ENCODE assay signal across 14 cellular contexts in the genomic region with DNA sequence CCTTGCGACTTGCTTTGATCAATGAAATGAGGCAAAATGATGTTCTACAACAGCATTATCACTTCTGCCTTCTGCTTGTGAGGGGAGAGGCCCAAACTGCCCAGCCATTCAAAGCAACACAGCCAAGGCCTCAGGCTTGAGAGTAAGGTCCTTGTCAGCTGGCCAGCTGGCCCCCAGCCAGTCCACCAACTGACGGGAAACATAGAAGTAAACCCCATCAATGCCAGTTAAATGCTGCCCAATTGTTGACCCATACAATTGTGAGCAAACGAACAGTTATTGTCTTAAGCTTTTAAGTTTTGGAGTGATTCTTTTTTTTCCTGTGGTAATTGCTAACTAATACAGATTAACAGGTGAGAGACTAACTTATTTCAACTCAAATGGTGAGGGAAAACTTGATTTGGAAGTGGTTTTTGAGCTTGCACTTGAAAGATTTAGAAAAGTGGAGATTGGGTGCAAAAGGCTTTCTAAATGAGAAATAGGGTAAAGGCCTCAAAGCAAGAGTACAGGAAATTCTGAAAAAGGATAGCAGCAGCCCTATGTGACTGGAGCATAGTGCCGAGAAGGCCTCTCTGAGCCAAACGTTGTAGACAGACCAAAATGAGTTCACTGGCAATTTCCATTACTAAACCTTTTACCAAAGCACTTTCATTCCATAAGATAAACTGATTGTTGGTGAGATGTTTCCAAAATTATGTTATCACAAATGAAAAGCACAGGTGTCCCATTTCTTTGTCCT.
DNase-seq lines count a peak whose midpoint lies in the region; ATAC-seq, FAIRE-seq and TF ChIP-seq lines count a peak whose summit lies in the region.
"Had no signal": no experiment of that assay in that cellular context is flagged by ENCODE, and none has a peak within 500 bp of the region (broad histone marks: within the 10 kb centered on the region; RNA-seq: fewer than 3 reads in every experiment).

No MANE protein-coding gene starts in this region.

- CTCF ChIA-PET in PC-3 (lab: Charles Lee), result no interaction called here

- POLR2A ChIA-PET in PC-3 (lab: Charles Lee; ENCODE audit: unreplicated experiment), result no interaction called here

- ATAC-seq in PC-3, result peak; percentile 52
- ATAC-seq in HG03571 (IDR thresholded peaks at IDR 0.05; ENCODE audit: unreplicated experiment), result no peak
- ATAC-seq in GM21360 (IDR thresholded peaks at IDR 0.05; ENCODE audit: unreplicated experiment), result no peak
- ATAC-seq: GM12878 had no signal

- no peaks in the 10 kb centered on the region for H3K9me3 ChIP-seq in PC-3 (ENCODE audit: low read length)
- H3K9me3 ChIP-seq: suprapubic skin had no signal

- H4K20me1 ChIP-seq in PC-3 (ENCODE audit: low read length), result no peaks in the 10 kb centered on the region

- peak; percentile 3 for DNase-seq in DMS53 treated with DMSO at 0.1 percent for 48 hours (lab: John Stamatoyannopoulos, UW; ENCODE audit: unreplicated experiment)
- DNase-seq in PC-3, result peak; percentile 73
- DNase-seq in foreskin melanocyte, result peak; percentile 75
- peak in 30 of 56 donors; percentile 1 to 71 (median 30) for DNase-seq in nucleus accumbens (lab: John Stamatoyannopoulos, UW)
- no peak for DNase-seq in NK-92 treated with Interleukin-12 subunit alpha and Interleukin-12 subunit beta, amount 100 ng/mL, for 24 hours (lab: John Stamatoyannopoulos, UW)
- no peak for DNase-seq in GM12892 (ENCODE audit: insufficient read length)
- DNase-seq: CD4-positive, CD25-positive, alpha-beta regulatory T cell; effector CD8-positive, alpha-beta T cell; T1000 had no signal

- no peak for FAIRE-seq in GM12892 (lab: Jason Lieb, UNC)
- FAIRE-seq: GM12878, keratinocyte had no signal

- no peak overlapping the region for H2AFZ ChIP-seq in PC-3 (ENCODE audit: low read length)

- no TSS peak for BruUV-seq in PC-3 (replicated peaks; lab: Mats Ljungman, UMichigan)

- H3F3A ChIP-seq in PC-3 (ENCODE audit: low read length, unreplicated experiment), result no peaks in the 10 kb centered on the region

- H3K36me3 ChIP-seq in PC-3 (ENCODE audit: low read depth, low read length), result no peaks in the 10 kb centered on the region
- H3K36me3 ChIP-seq: suprapubic skin had no signal

- H3K9me2 ChIP-seq in PC-3 (replicated peaks; ENCODE audit: low read length), result no peaks in the 10 kb centered on the region

- TF ChIP-seq CTCF in PC-3 (conservative IDR thresholded peaks at IDR 0.05; ENCODE audit: low read depth, low read length), result no peak

- H3K4me1 ChIP-seq in PC-3 (ENCODE audit: insufficient read depth, low read length), result peaks cover 13% of the 10 kb centered on the region
- H3K4me1 ChIP-seq: suprapubic skin had no signal

- H3K27me3 ChIP-seq in PC-3 (ENCODE audit: low read length), result no peaks in the 10 kb centered on the region
- H3K27me3 ChIP-seq: suprapubic skin had no signal

- intact Hi-C loops in PC-3 (cut with micrococcal nuclease), result no loop called here

- no peak for TF ChIP-seq POLR2A in GM12892 (IDR thresholded peaks at IDR 0.05; ENCODE audit: low read depth, low read length)

- no peaks in the 10 kb centered on the region for H3K79me2 ChIP-seq in PC-3 (ENCODE audit: low read length)

- H3K4me2 ChIP-seq in PC-3 (ENCODE audit: low read length), result no peak overlapping the region

- H3K4me3 ChIP-seq in PC-3 (ENCODE audit: low read length), result no peak overlapping the region
- H3K4me3 ChIP-seq: GM12878, suprapubic skin had no signal

- H3K27ac ChIP-seq in PC-3 (ENCODE audit: low read length), result peak overlapping the region; percentile 31
- H3K27ac ChIP-seq: suprapubic skin had no signal

- H3K9ac ChIP-seq in PC-3 (ENCODE audit: low read length), result no peak overlapping the region

Comparison
In these comparisons a context has a peak if more than half of its experiments do, and no peak if none do; other contexts are left out.
1. DNase-seq: peak in DMS53 treated with DMSO at 0.1 percent for 48 hours (single experiment), PC-3 (single experiment), foreskin melanocyte (single experiment) and nucleus accumbens (30 of 56); none in NK-92 treated with Interleukin-12 subunit alpha and Interleukin-12 subunit beta, amount 100 ng/mL, for 24 hours (single experiment) and GM12892 (single experiment).